ENCODE assay signal across 8 cellular contexts in the genomic region with DNA sequence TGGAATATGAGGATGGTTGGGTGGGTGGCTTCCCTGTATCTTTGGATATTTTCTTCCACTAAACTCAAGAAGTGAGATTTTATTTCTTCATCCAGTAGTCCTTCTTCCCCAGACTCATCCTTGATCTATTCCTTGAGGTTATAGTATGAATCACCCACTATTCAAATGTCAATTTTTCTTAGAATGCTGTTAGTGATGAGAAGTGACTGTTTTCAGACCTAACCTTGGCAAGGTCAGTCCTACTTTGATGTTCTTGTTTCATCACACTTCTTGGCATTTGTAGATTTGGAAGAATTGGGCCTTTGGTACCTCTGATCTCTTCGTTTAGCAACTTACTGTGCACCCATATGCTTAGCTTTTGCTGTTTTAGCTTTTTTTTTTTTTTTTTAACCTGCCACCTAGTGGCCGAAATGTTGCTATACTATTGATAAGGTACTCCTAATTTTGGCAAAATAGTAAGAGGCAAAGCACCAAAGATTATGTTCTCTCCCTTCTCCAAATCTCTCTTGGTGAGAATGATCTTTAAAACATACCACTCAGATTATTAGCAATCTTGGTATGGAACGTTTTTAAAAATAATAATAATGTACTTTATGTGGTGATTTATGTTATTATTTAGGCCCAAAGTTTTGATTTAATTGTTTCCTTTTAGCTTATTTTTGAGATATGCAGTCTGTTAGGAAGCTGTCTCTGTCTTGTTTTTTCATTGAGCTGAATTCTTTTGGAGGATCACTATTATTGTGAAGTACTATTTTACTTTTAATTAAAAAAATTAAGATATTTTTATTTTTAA. TPM values are rescaled to one million over a fixed set of nuclear protein-coding genes. Genes with fewer than 3 reads are reported as not detected.
A peak's percentile ranks its signal among the peaks of the same experiment; 100 is the strongest.
DNase-seq lines count a peak whose midpoint lies in the region; ATAC-seq, FAIRE-seq and TF ChIP-seq lines count a peak whose summit lies in the region.

No MANE protein-coding gene starts in this region.

- peaks cover 3% of the 10 kb centered on the region for H3K36me3 ChIP-seq in OCI-LY3 (replicated peaks; ENCODE audit: low read depth, low read length)

- H3K27me3 ChIP-seq in OCI-LY3 (ENCODE audit: low read depth, low read length): no peaks in the 10 kb centered on the region

- peaks cover 66% of the 10 kb centered on the region for H3K79me2 ChIP-seq in OCI-LY3 (ENCODE audit: low read length)

- peaks cover 21% of the 10 kb centered on the region for H3K4me1 Mint-ChIP-seq in mesothelial cell of epicardium

- peak; percentile 38 for ATAC-seq in HG03095 (IDR thresholded peaks at IDR 0.05; ENCODE audit: unreplicated experiment)

- peak overlapping the region; percentile 6 for H3K27ac Mint-ChIP-seq in mesothelial cell of epicardium

- H3K9ac ChIP-seq in OCI-LY3 (ENCODE audit: low read length): no peak overlapping the region

- H3K4me2 ChIP-seq in OCI-LY3 (ENCODE audit: low read length): no peak overlapping the region

- H4K20me1 ChIP-seq in OCI-LY3 (ENCODE audit: insufficient read depth, low read length): peaks cover 21% of the 10 kb centered on the region

- peak; percentile 72 for FAIRE-seq in GM12891 (lab: Jason Lieb, UNC)

- peaks cover 21% of the 10 kb centered on the region for H3K9me3 Mint-ChIP-seq in mesothelial cell of epicardium

- H2AFZ ChIP-seq in OCI-LY3 (ENCODE audit: low read depth, low read length): no peak overlapping the region

- peaks cover 25% of the 10 kb centered on the region for H3K4me1 ChIP-seq in OCI-LY3 (ENCODE audit: low read length)

- no peaks in the 10 kb centered on the region for H3K9me3 ChIP-seq in OCI-LY3 (ENCODE audit: insufficient read depth, low read length)

- TF ChIP-seq POLR2A in GM12891 (IDR thresholded peaks at IDR 0.05; ENCODE audit: low read depth, low read length): no peak

- TF ChIP-seq CTCF in OCI-LY3 (IDR thresholded peaks at IDR 0.05; ENCODE audit: low read depth, low read length): peak; percentile 75
- TF ChIP-seq CTCF in mesothelial cell of epicardium (IDR thresholded peaks at IDR 0.05; ENCODE audit: unreplicated experiment): peak; percentile 95

- no peak overlapping the region for H3K4me3 Mint-ChIP-seq in mesothelial cell of epicardium

- DNase-seq in Ammon's horn (ENCODE audit: low spot score): peak; percentile 9
- DNase-seq in GM12891 (ENCODE audit: insufficient read length, low spot score): no peak
- peak; percentile 64 for DNase-seq in dermis blood vessel endothelial cell
- DNase-seq in mesothelial cell of epicardium (ENCODE audit: low spot score in 2 of 2, unreplicated experiment in 2 of 2): no peak
- DNase-seq in NCI-H2029 treated with DMSO at 0.1 percent for 48 hours (lab: John Stamatoyannopoulos, UW): no peak
- no peak for DNase-seq in T1000 (lab: John Stamatoyannopoulos, UW)

- peaks cover 29% of the 10 kb centered on the region for H3K36me3 Mint-ChIP-seq in mesothelial cell of epicardium

- H3K4me3 ChIP-seq in OCI-LY3 (ENCODE audit: low read length): no peak overlapping the region

- H3K27me3 Mint-ChIP-seq in mesothelial cell of epicardium (ENCODE audit: low read depth): no peaks in the 10 kb centered on the region

- H3K27ac ChIP-seq in OCI-LY3 (ENCODE audit: low read length): no peak overlapping the region

TF ChIP-seq in GM12891, 5 proteins besides CTCF, POLR2A, EP300 and RAD21:
- no peak for TF ChIP-seq TAF1 (IDR thresholded peaks at IDR 0.05; ENCODE audit: low read depth, low read length)
TF ChIP-seq in GM12891: peak in this region for 0.

RNA-seq across cellular contexts. Expression of a gene that starts 16.5 kb away (rescaled TPM):
- 6.2 TPM for polyA plus RNA-seq in GM12891 (2012; ENCODE audit: low read depth, missing spikeins)
- total RNA-seq in dermis blood vessel endothelial cell (27.8 and 29.4 TPM in 2 replicates), mesothelial cell of epicardium (12.7 to 14.1 TPM (median 13.9 TPM) in 3 replicates)

Comparison
In these comparisons a context has a peak if more than half of its experiments do, and no peak if none do; other contexts are left out.
1. DNase-seq: peak in Ammon's horn (single experiment) and dermis blood vessel endothelial cell (single experiment); none in GM12891 (single experiment), mesothelial cell of epicardium (0 of 2), NCI-H2029 treated with DMSO at 0.1 percent for 48 hours (single experiment) and T1000 (single experiment).